In the genomic region with DNA sequence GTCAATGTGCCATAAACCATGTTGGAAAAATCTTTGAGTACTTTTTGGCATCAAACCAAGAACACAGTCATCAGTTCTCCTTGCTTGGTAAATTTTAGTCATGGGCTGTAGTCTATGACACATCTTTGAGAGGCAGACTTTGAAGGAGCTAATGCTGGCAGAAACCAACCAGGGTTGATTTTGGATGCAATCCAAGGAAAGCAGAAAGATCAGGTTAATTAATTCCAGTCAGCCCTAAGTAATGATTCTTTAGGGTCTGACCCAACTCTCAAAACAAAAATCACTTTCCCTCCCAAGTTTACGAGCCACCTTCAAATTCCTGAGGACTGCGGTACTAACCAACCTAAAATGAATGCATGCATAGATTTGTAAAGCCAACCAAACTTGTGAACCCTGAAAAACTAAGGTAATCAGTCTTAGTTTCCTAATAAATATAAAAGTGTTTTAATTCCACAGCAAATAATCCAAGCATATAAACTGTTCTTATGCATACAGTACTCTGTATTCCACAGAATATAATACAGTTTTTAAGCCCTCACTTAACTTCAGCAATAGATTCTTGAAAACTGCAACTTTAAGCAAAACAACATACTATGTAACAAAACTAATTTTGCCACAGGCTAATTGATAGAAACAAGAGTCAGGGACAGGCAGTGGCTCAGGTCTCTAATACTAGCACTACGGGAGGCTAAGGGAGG, we compare ENCODE assay signal across 11 cellular contexts. TPM values are rescaled to one million over a fixed set of nuclear protein-coding genes. Genes with fewer than 3 reads are reported as not detected.
DNase-seq lines count a peak whose midpoint lies in the region; ATAC-seq, FAIRE-seq and TF ChIP-seq lines count a peak whose summit lies in the region.
"Had no signal": no experiment of that assay in that cellular context is flagged by ENCODE, and none has a peak within 500 bp of the region (broad histone marks: within the 10 kb centered on the region; RNA-seq: fewer than 3 reads in every experiment).

No MANE protein-coding gene starts in this region.

- H3K4me3 ChIP-seq in IMR-90 (ENCODE audit: insufficient read depth, low read depth, low read length) (no peak overlapping the region), astrocyte (ENCODE audit: insufficient read depth, low read depth, low read length) (no peak overlapping the region), mucosa of descending colon (no peak overlapping the region)

- no peak overlapping the region for H4K5ac ChIP-seq in IMR-90 (ENCODE audit: low read depth, low read length)

- DNase-seq in Calu3 (peak; percentile 73), IMR-90 (peak; percentile 92), astrocyte (ENCODE audit: low read depth) (peak; percentile 96), mucosa of descending colon (no peak), GM13977 (ENCODE audit: low spot score) (no peak), WTC11 (ENCODE audit: low spot score) (no peak)
- DNase-seq: SHP77 treated with DMSO at 0.1 percent for 48 hours had no signal

- H3K4ac ChIP-seq in IMR-90 (ENCODE audit: low read depth, low read length): no peak overlapping the region

- H3K36me3 Mint-ChIP-seq in Calu3 (ENCODE audit: insufficient read depth, unreplicated experiment): peaks cover 49% of the 10 kb centered on the region
- no peaks in the 10 kb centered on the region for H3K36me3 Mint-ChIP-seq in astrocyte (ENCODE audit: low read depth, unreplicated experiment)
- H3K36me3 Mint-ChIP-seq in WTC11: no peaks in the 10 kb centered on the region

- no peak overlapping the region for H3K9ac ChIP-seq in IMR-90 (ENCODE audit: low read depth, low read length)
- H3K9ac ChIP-seq in astrocyte (ENCODE audit: low read length): peak overlapping the region; percentile 12

- ATAC-seq in IMR-90 (ENCODE audit: low read depth) (peak; percentile 76), mucosa of descending colon (peak; percentile 50), GM21737 (IDR thresholded peaks at IDR 0.05; ENCODE audit: unreplicated experiment) (no peak), WTC11 (no peak), HG02852 (IDR thresholded peaks at IDR 0.05; ENCODE audit: unreplicated experiment) (no peak)

- BruUV-seq in Calu3 (replicated peaks; lab: Mats Ljungman, UMichigan): no TSS peak
- no TSS peak for BruUV-seq in IMR-90 (replicated peaks; lab: Mats Ljungman, UMichigan)

- H3K79me1 ChIP-seq in IMR-90 (ENCODE audit: low read depth in 1 of 2, low read length in 2 of 2): no peaks in the 10 kb centered on the region; a peak in 1 of 4 replicates

- TF ChIP-seq POLR2A in IMR-90 (IDR thresholded peaks at IDR 0.05; ENCODE audit: low read depth, low read length): no peak

- in situ Hi-C loops in IMR-90 (cut with MboI; ENCODE audit: low sequenced_read_pairs): no loop called here
- in situ Hi-C loops in GM13977 (cut with MboI; ENCODE audit: low pct_unique_long_range_greater_than_20kb, low sequenced_read_pairs, unreplicated experiment): no loop called here

- H3K4me2 ChIP-seq in IMR-90 (ENCODE audit: low read depth, low read length) (peak overlapping the region; percentile 67; the same call in 1 of the 2 replicates), astrocyte (ENCODE audit: low read length) (peak overlapping the region; percentile 37)

- H3K9me3 ChIP-seq in IMR-90 (ENCODE audit: control insufficient read depth, insufficient read depth, low read length): no peaks in the 10 kb centered on the region
- H3K9me3 ChIP-seq in astrocyte (ENCODE audit: insufficient read depth, low read depth, low read length): no peaks in the 10 kb centered on the region
- no peaks in the 10 kb centered on the region for H3K9me3 ChIP-seq in mucosa of descending colon

- H2AK9ac ChIP-seq in IMR-90 (replicated peaks; ENCODE audit: low read depth, low read length, poor library complexity): no peak overlapping the region

- H3K79me2 ChIP-seq in astrocyte (ENCODE audit: insufficient read depth, low read length): peaks cover 3% of the 10 kb centered on the region

- H4K8ac ChIP-seq in IMR-90 (ENCODE audit: low read depth in 2 of 2, low read length in 2 of 2): no peak overlapping the region

- H3K27me3 ChIP-seq in IMR-90 (ENCODE audit: control insufficient read depth, insufficient read depth, low read length) (no peaks in the 10 kb centered on the region; the same call in 1 of the 2 replicates), astrocyte (ENCODE audit: insufficient read depth, low read length) (peaks cover 5% of the 10 kb centered on the region)

- no peak for TF ChIP-seq RAD21 in IMR-90 (IDR thresholded peaks at IDR 0.05; ENCODE audit: low read length)

- H3K9me3 Mint-ChIP-seq in Calu3 (ENCODE audit: low read depth, unreplicated experiment) (no peaks in the 10 kb centered on the region), astrocyte (ENCODE audit: unreplicated experiment) (peaks cover 2% of the 10 kb centered on the region), WTC11 (no peaks in the 10 kb centered on the region)
- H3K9me3 Mint-ChIP-seq: central memory CD8-positive, alpha-beta T cell; neural crest cell had no signal

- H3K27ac Mint-ChIP-seq in Calu3 (ENCODE audit: unreplicated experiment) (peak overlapping the region; percentile 92), astrocyte (ENCODE audit: unreplicated experiment) (peak overlapping the region; percentile 73), WTC11 (no peak overlapping the region)

- H3K27ac ChIP-seq in IMR-90 (ENCODE audit: insufficient read depth, low read length) (no peak overlapping the region), astrocyte (ENCODE audit: low read depth, low read length) (peak overlapping the region; percentile 49)

- H3K4me1 Mint-ChIP-seq in Calu3 (ENCODE audit: low read depth, unreplicated experiment) (peaks cover 54% of the 10 kb centered on the region), astrocyte (ENCODE audit: low read depth, unreplicated experiment) (peaks cover 21% of the 10 kb centered on the region), WTC11 (peaks cover 11% of the 10 kb centered on the region)
- H3K4me1 Mint-ChIP-seq: central memory CD8-positive, alpha-beta T cell had no signal

- H3K14ac ChIP-seq in IMR-90 (replicated peaks; ENCODE audit: low read depth, low read length): no peak overlapping the region

- no peak overlapping the region for H4K91ac ChIP-seq in IMR-90 (ENCODE audit: insufficient read depth, low read depth, low read length)

- H3K4me1 ChIP-seq in IMR-90 (ENCODE audit: control insufficient read depth, insufficient read depth, low read length) (peaks cover 1% of the 10 kb centered on the region; the same call in 1 of the 2 replicates), astrocyte (ENCODE audit: insufficient read depth, low read length) (peaks cover 22% of the 10 kb centered on the region), mucosa of descending colon (ENCODE audit: low read depth) (no peaks in the 10 kb centered on the region)

- peak; percentile 94 for FAIRE-seq in astrocyte (lab: Jason Lieb, UNC)

- WGBS in IMR-90 (ENCODE audit: extremely low coverage in 2 of 2, insufficient read length in 1 of 2), 2 experiments: no CpG with 5 or more reads among the region's 3 CpGs

- no peak overlapping the region for H2BK120ac ChIP-seq in IMR-90 (ENCODE audit: low read depth, low read length)

- H3K9me1 ChIP-seq in IMR-90 (ENCODE audit: insufficient read depth, low read length): no peaks in the 10 kb centered on the region

- no peak overlapping the region for H3K56ac ChIP-seq in IMR-90 (ENCODE audit: extremely low read depth, insufficient read depth, low read length)

- POLR2A ChIA-PET in IMR-90 (lab: Charles Lee; ENCODE audit: unreplicated experiment): no interaction called here
- POLR2A ChIA-PET in WTC11 (lab: Charles Lee): no interaction called here

- H3K27me3 Mint-ChIP-seq in Calu3 (ENCODE audit: unreplicated experiment): no peaks in the 10 kb centered on the region
- H3K27me3 Mint-ChIP-seq in astrocyte (ENCODE audit: low read depth, unreplicated experiment): no peaks in the 10 kb centered on the region
- H3K27me3 Mint-ChIP-seq in WTC11 (ENCODE audit: low read depth): no peaks in the 10 kb centered on the region
- H3K27me3 Mint-ChIP-seq: central memory CD8-positive, alpha-beta T cell had no signal

- H2BK15ac ChIP-seq in IMR-90 (ENCODE audit: low read depth, low read length): no peak overlapping the region

- no peak for TF ChIP-seq CTCF in Calu3 (IDR thresholded peaks at IDR 0.05; ENCODE audit: unreplicated experiment)
- TF ChIP-seq CTCF in IMR-90 (conservative IDR thresholded peaks at IDR 0.05; ENCODE audit: low read depth, low read length): no peak
- TF ChIP-seq CTCF in astrocyte (IDR thresholded peaks at IDR 0.05; ENCODE audit: insufficient read depth, low read depth, low read length): no peak
- no peak for TF ChIP-seq CTCF in mucosa of descending colon (IDR thresholded peaks at IDR 0.05)
- no peak for TF ChIP-seq CTCF in GM13977 (IDR thresholded peaks at IDR 0.05; ENCODE audit: extremely low read depth, insufficient read depth, missing control alignments)
- no peak for TF ChIP-seq CTCF in WTC11 (IDR thresholded peaks at IDR 0.05)

- H3K18ac ChIP-seq in IMR-90 (ENCODE audit: low read depth, low read length): no peak overlapping the region

- H2BK5ac ChIP-seq in IMR-90 (ENCODE audit: low read depth, low read length, poor library complexity, severe bottlenecking): no peak overlapping the region

- CTCF ChIA-PET in Calu3 (lab: Charles Lee) (interaction anchor here (0.5 to 1.2 kb wide), 9 partner anchors 13 to 977 kb away, joined by 3 to 10 read pairs (median 4); no protein-coding TSS in a partner anchor), IMR-90 (lab: Yijun Ruan, JAX) (interaction anchor here (1.1 kb wide), 1 partner anchor 17 kb away, joined by 3 read pairs; no protein-coding TSS in a partner anchor), WTC11 (lab: Charles Lee) (no interaction called here)

- no peak overlapping the region for H2AFZ ChIP-seq in IMR-90 (replicated peaks; ENCODE audit: low read length, poor library complexity)
- no peak overlapping the region for H2AFZ ChIP-seq in astrocyte (ENCODE audit: low read depth, low read length)

- intact Hi-C loops in Calu3 (cut with micrococcal nuclease; ENCODE audit: unreplicated experiment): loop anchor here (2.0 kb wide), 1 partner anchor 17 kb away; no protein-coding TSS in a partner anchor
- intact Hi-C loops in IMR-90 (cut with micrococcal nuclease): no loop called here
- intact Hi-C loops in mucosa of descending colon (cut with DNase I, micrococcal nuclease): no loop called here

- H3K36me3 ChIP-seq in IMR-90 (ENCODE audit: control insufficient read depth, insufficient read depth, low read length) (no peaks in the 10 kb centered on the region), astrocyte (ENCODE audit: insufficient read depth, low read length) (no peaks in the 10 kb centered on the region), mucosa of descending colon (ENCODE audit: low read depth) (no peaks in the 10 kb centered on the region)

- H3K4me3 Mint-ChIP-seq in Calu3 (ENCODE audit: low read depth, unreplicated experiment) (peak overlapping the region; percentile 33), astrocyte (ENCODE audit: unreplicated experiment) (no peak overlapping the region), WTC11 (no peak overlapping the region)
- H3K4me3 Mint-ChIP-seq: central memory CD8-positive, alpha-beta T cell; neural crest cell had no signal

- H2BK20ac ChIP-seq in IMR-90 (ENCODE audit: low read depth, low read length): no peak overlapping the region

- no peak overlapping the region for H2AK5ac ChIP-seq in IMR-90 (ENCODE audit: low read depth, low read length)

- dilution Hi-C loops in IMR-90 (cut with HindIII; ENCODE audit: low sequenced_read_pairs, unreplicated experiment): no loop called here

- H4K20me1 ChIP-seq in IMR-90 (ENCODE audit: insufficient read depth, low read length): no peaks in the 10 kb centered on the region
- H4K20me1 ChIP-seq in astrocyte (ENCODE audit: insufficient read depth, low read length): no peaks in the 10 kb centered on the region

- H3K23ac ChIP-seq in IMR-90 (ENCODE audit: low read depth, low read length): no peak overlapping the region

RNA-seq across cellular contexts. Expression of a gene that starts 22.0 kb away (rescaled TPM):
- total RNA-seq in Calu3 (2022) (108 and 119 TPM in 2 replicates), IMR-90 (2012; rRNA removed) (2.5 and 5.8 TPM in 2 replicates), astrocyte (11.1 and 14.3 TPM in 2 replicates), mucosa of descending colon (1 to 10 TPM; 3.5 to 8.6 (median 5.0) TPM), WTC11 (2021) (12.2 to 17.4 TPM (median 15.8 TPM) in 3 replicates)
- polyA plus RNA-seq in IMR-90 (2012; rRNA removed): 3.1 and 4.1 TPM in 2 replicates
- 0.96 and 1.0 TPM in 2 replicates for polyA plus RNA-seq in IMR-90 (2012; cell fraction: cytosol; rRNA removed)
- polyA plus RNA-seq in IMR-90 (2012; cell fraction: nucleus; rRNA removed; ENCODE audit: low replicate concordance): 0.47 and 1.4 TPM in 2 replicates

Comparison
In these comparisons a context has a peak if more than half of its experiments do, and no peak if none do; other contexts are left out.
1. DNase-seq: peak in Calu3 (single experiment), IMR-90 (single experiment) and astrocyte (single experiment); none in mucosa of descending colon (0 of 3), GM13977 (single experiment) and WTC11 (single experiment).
2. ATAC-seq: peak in IMR-90 (single experiment) and mucosa of descending colon (single experiment); none in GM21737 (single experiment), WTC11 (single experiment) and HG02852 (single experiment).